Comparison of ENCODE assay signal across 14 cellular contexts in the genomic region with DNA sequence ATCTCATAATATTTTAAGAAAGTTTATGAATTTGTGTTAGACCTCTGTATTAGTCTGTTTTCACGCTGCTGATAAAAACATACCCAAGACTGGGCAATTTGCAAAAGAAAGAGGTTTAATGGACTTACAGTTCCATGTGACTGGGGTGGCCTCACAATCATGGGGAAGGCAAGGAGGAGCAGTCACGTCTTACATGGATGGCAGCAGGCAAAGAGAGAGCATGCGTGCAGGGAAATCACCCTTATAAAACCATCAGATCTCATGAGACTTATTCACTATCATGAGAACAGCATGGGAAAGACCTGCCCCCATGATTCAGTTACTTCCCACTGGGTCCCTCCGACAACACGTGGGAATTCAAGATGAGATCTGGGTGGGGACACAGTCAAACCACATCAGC. TPM values are rescaled to one million over a fixed set of nuclear protein-coding genes. Genes with fewer than 3 reads are reported as not detected.
"Had no signal": no experiment of that assay in that cellular context is flagged by ENCODE, and none has a peak within 500 bp of the region (broad histone marks: within the 10 kb centered on the region; RNA-seq: fewer than 3 reads in every experiment).

No MANE protein-coding gene starts in this region.

RNA-seq across cellular contexts. Expression of gene ADGRG4, which starts 14.4 kb away (rescaled TPM):
- total RNA-seq: activated naive CD4-positive, alpha-beta T cell treated with anti-CD3 and anti-CD28 coated beads for 36 hours; activated naive CD4-positive, alpha-beta T cell treated with anti-CD3 and anti-CD28 coated beads, Interleukin-2, amount 50 U/mL, for 72 hours; activated naive CD8-positive, alpha-beta T cell treated with anti-CD3 and anti-CD28 coated beads for 36 hours; activated naive CD8-positive, alpha-beta T cell treated with anti-CD3 and anti-CD28 coated beads, Interleukin-2, amount 10 ng/mL, durations not matched to agents 7 days and 5 days; activated T-cell treated with anti-CD3 and anti-CD28 coated beads, Interleukin-2, amount 50 U/mL, for 4 hours; activated T-cell treated with anti-CD3 and anti-CD28 coated beads, Interleukin-2, amount 50 U/mL, for 72 hours; activated T-helper 1 cell treated with anti-CD3 and anti-CD28 coated beads, Interleukin-12 subunit alpha, Interleukin-12 subunit beta, Interleukin-2, Interleukin-4 antibody, amounts not matched to agents 30 ng/mL and 10 ng/mL and 1 ng/mL, durations not matched to agents 14 hours and 24 hours and 36 hours; activated T-helper 17 cell treated with anti-CD3 and anti-CD28 coated beads, Interleukin-2, amount 50 U/mL, for 72 hours; activated T-helper 2 cell treated with anti-CD3 and anti-CD28 coated beads, Interferon-gamma antibody, Interleukin-2, Interleukin-4, amounts not matched to agents 10 μg/mL and 5 μg/mL and 100 μg/mL, durations not matched to agents 14 hours and 24 hours and 36 hours; body of pancreas; bronchial epithelial cell; cardiac muscle cell; cerebellum had no signal
- polyA plus RNA-seq: aorta, cardiac muscle cell had no signal
